ENCODE assay signal across 1 cellular context in the genomic region with DNA sequence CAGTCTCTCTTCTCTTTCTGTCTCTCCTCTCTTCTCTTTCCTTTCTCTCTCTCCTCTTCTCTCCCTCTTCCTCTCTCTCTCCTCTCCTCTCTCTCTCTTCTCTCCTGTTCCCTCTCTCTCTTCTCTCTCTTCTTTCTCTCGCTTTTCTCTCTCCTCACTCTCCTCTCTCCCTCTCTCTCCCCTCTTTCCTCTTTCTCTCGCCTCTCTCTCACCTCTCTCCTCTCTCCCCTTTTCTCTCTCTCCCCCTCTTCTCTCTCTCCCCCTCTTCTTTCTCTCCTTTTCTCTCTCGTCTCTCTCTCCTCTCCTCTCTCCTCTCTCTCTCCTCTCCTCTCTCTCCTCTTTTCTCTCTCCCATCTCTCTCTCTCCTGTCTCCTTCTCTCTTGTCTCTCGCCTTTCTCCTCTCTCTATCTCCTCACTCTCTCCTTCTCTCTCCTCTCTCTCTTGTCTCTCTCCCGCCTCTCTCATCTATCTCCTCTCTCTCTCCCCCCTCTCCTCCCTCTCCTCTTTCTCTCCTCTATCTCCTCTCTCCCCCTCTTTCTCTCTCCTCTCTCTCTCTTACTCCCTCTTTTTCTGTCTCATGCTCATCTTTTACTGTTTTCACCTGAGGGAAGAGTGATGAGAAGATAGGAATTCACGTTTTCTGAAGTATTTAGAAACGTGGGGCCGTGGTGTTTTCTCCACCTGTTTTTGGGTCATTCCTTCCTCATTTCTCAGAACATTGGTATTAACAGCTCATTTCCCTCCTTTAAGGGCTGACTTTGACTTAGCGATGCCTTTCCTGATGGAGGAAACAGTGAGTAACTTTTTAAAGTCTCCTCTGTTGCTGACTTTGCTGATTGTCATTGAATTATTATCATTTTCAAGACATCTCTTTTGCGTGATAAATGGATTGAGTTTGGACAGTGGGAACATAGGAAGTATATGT.
TF ChIP-seq lines count a peak whose summit lies in the region.

No MANE protein-coding gene starts in this region.

TF ChIP-seq in GM23338, 12 proteins besides CTCF, POLR2A, EP300 and RAD21 (continued from another document):
- TF ChIP-seq, protein P1, sequence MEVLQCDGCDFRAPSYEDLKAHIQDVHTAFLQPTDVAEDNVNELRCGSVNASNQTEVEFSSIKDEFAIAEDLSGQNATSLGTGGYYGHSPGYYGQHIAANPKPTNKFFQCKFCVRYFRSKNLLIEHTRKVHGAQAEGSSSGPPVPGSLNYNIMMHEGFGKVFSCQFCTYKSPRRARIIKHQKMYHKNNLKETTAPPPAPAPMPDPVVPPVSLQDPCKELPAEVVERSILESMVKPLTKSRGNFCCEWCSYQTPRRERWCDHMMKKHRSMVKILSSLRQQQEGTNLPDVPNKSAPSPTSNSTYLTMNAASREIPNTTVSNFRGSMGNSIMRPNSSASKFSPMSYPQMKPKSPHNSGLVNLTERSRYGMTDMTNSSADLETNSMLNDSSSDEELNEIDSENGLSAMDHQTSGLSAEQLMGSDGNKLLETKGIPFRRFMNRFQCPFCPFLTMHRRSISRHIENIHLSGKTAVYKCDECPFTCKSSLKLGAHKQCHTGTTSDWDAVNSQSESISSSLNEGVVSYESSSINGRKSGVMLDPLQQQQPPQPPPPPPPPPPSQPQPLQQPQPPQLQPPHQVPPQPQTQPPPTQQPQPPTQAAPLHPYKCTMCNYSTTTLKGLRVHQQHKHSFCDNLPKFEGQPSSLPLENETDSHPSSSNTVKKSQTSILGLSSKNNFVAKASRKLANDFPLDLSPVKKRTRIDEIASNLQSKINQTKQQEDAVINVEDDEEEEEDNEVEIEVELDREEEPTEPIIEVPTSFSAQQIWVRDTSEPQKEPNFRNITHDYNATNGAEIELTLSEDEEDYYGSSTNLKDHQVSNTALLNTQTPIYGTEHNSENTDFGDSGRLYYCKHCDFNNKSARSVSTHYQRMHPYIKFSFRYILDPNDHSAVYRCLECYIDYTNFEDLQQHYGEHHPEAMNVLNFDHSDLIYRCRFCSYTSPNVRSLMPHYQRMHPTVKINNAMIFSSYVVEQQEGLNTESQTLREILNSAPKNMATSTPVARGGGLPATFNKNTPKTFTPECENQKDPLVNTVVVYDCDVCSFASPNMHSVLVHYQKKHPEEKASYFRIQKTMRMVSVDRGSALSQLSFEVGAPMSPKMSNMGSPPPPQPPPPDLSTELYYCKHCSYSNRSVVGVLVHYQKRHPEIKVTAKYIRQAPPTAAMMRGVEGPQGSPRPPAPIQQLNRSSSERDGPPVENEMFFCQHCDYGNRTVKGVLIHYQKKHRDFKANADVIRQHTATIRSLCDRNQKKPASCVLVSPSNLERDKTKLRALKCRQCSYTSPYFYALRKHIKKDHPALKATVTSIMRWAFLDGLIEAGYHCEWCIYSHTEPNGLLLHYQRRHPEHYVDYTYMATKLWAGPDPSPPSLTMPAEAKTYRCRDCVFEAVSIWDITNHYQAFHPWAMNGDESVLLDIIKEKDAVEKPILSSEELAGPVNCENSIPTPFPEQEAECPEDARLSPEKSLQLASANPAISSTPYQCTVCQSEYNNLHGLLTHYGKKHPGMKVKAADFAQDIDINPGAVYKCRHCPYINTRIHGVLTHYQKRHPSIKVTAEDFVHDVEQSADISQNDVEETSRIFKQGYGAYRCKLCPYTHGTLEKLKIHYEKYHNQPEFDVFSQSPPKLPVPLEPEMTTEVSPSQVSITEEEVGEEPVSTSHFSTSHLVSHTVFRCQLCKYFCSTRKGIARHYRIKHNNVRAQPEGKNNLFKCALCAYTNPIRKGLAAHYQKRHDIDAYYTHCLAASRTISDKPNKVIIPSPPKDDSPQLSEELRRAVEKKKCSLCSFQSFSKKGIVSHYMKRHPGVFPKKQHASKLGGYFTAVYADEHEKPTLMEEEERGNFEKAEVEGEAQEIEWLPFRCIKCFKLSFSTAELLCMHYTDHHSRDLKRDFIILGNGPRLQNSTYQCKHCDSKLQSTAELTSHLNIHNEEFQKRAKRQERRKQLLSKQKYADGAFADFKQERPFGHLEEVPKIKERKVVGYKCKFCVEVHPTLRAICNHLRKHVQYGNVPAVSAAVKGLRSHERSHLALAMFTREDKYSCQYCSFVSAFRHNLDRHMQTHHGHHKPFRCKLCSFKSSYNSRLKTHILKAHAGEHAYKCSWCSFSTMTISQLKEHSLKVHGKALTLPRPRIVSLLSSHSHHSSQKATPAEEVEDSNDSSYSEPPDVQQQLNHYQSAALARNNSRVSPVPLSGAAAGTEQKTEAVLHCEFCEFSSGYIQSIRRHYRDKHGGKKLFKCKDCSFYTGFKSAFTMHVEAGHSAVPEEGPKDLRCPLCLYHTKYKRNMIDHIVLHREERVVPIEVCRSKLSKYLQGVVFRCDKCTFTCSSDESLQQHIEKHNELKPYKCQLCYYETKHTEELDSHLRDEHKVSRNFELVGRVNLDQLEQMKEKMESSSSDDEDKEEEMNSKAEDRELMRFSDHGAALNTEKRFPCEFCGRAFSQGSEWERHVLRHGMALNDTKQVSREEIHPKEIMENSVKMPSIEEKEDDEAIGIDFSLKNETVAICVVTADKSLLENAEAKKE (CRISPR knock-in tag; IDR thresholded peaks at IDR 0.05), result no peak
- TF ChIP-seq ZNF331 (CRISPR knock-in tag; IDR thresholded peaks at IDR 0.05; ENCODE audit: low read depth) (no peak), CREB1 (CRISPR knock-in tag; IDR thresholded peaks at IDR 0.05; ENCODE audit: low read depth) (no peak), EZH2phosphoT487 (IDR thresholded peaks at IDR 0.05; ENCODE audit: unreplicated experiment) (no peak)
- TF ChIP-seq, protein P2, sequence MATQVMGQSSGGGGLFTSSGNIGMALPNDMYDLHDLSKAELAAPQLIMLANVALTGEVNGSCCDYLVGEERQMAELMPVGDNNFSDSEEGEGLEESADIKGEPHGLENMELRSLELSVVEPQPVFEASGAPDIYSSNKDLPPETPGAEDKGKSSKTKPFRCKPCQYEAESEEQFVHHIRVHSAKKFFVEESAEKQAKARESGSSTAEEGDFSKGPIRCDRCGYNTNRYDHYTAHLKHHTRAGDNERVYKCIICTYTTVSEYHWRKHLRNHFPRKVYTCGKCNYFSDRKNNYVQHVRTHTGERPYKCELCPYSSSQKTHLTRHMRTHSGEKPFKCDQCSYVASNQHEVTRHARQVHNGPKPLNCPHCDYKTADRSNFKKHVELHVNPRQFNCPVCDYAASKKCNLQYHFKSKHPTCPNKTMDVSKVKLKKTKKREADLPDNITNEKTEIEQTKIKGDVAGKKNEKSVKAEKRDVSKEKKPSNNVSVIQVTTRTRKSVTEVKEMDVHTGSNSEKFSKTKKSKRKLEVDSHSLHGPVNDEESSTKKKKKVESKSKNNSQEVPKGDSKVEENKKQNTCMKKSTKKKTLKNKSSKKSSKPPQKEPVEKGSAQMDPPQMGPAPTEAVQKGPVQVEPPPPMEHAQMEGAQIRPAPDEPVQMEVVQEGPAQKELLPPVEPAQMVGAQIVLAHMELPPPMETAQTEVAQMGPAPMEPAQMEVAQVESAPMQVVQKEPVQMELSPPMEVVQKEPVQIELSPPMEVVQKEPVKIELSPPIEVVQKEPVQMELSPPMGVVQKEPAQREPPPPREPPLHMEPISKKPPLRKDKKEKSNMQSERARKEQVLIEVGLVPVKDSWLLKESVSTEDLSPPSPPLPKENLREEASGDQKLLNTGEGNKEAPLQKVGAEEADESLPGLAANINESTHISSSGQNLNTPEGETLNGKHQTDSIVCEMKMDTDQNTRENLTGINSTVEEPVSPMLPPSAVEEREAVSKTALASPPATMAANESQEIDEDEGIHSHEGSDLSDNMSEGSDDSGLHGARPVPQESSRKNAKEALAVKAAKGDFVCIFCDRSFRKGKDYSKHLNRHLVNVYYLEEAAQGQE (IDR thresholded peaks at IDR 0.05; ENCODE audit: unreplicated experiment), result no peak
- TF ChIP-seq, protein P3, sequence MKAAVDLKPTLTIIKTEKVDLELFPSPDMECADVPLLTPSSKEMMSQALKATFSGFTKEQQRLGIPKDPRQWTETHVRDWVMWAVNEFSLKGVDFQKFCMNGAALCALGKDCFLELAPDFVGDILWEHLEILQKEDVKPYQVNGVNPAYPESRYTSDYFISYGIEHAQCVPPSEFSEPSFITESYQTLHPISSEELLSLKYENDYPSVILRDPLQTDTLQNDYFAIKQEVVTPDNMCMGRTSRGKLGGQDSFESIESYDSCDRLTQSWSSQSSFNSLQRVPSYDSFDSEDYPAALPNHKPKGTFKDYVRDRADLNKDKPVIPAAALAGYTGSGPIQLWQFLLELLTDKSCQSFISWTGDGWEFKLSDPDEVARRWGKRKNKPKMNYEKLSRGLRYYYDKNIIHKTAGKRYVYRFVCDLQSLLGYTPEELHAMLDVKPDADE (IDR thresholded peaks at IDR 0.05), result no peak
